17 cellular contexts compared by ENCODE assay signal in the genomic region with DNA sequence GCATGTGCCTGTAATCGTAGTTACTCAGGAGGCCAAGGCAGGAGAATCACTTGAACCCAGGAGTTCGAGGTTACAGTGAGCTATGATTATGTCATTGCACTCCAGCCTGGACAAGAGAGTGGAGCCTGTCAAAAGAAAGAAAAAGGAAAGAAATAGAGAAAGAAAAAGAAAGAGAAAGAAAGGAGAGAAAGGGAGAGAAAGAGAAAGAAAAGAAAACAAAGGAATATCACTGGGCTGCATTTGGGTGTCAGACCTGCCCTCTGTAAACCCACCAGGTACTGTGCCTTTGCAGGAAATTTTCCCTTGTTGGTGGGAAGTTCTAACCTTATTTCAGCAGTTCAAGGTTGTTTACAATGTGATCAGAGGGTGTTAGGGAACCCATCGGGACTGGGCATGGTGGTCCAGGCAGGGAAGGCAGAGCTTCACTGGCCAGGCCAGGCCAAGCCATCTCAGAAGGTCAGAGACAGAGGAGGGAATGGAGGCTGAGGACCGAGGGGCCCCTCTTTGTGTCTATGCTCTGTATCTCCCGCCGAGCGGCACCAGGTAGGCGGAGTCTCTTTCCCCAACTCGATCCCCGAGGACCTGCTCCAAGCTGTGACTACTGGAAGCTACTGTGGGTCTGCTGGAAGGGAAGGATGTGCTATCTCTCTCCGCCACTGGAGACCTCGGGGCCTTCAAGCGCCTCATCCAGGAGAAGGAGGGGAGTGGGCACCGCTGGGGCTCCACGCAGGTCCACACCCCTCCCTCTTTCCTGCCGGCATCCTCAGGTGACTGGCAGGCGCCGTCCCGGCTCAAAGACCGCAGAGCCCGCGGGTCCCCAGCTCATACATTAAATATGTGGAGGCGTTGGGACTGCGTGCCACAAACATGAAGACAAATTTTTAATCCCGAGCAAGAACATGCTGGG. TPM values are rescaled to one million over a fixed set of nuclear protein-coding genes. Genes with fewer than 3 reads are reported as not detected.
A peak's percentile ranks its signal among the peaks of the same experiment; 100 is the strongest.
DNase-seq lines count a peak whose midpoint lies in the region; ATAC-seq and TF ChIP-seq lines count a peak whose summit lies in the region.
"Had no signal": no experiment of that assay in that cellular context is flagged by ENCODE, and none has a peak within 500 bp of the region (broad histone marks: within the 10 kb centered on the region; RNA-seq: fewer than 3 reads in every experiment).

No MANE protein-coding gene starts in this region.

- no peak overlapping the region for H3K9ac ChIP-seq in iPS-18a (ENCODE audit: low read length)

- H3K36me3 Mint-ChIP-seq in stimulated activated naive B cell treated with anti-CD40 and anti-IgM and Interleukin-4, amounts not matched to agents 10 μg/mL and 1 μg/mL and 100 μg/mL, for 72 hours = no peaks in the 10 kb centered on the region
- H3K36me3 Mint-ChIP-seq in activated CD8-positive, alpha-beta T cell treated with anti-CD3 and anti-CD28 coated beads, Interleukin-2, amount 10 ng/mL, durations not matched to agents 7 days and 5 days (ENCODE audit: low read depth) = no peaks in the 10 kb centered on the region
- H3K36me3 Mint-ChIP-seq: natural killer cell had no signal

- H3K27me3 Mint-ChIP-seq in stimulated activated naive B cell treated with anti-CD40 and anti-IgM and Interleukin-4, amounts not matched to agents 10 μg/mL and 1 μg/mL and 100 μg/mL, for 72 hours = peaks cover 51 to 53% of the 10 kb centered on the region in 2 donors
- peaks cover 64% of the 10 kb centered on the region for H3K27me3 Mint-ChIP-seq in activated CD8-positive, alpha-beta T cell treated with anti-CD3 and anti-CD28 coated beads, Interleukin-2, amount 10 ng/mL, durations not matched to agents 7 days and 5 days (ENCODE audit: low read depth)

- H3K27me3 ChIP-seq in iPS-18a (ENCODE audit: control insufficient read depth, insufficient read depth, low read length) = peaks cover 85% of the 10 kb centered on the region

- CTCF ChIA-PET in activated CD8-positive, alpha-beta T cell treated with anti-CD3 and anti-CD28 coated beads, Interleukin-2, amount 10 ng/mL, durations not matched to agents 7 days and 5 days (lab: Charles Lee) = interaction anchor here (1.0 to 9.3 kb wide), 5 partner anchors 15 to 96 kb away, joined by 4 to 221 read pairs (median 5); partner anchors contain the start of genes KAZALD1, PDZD7 and SFXN3

- H3K27ac Mint-ChIP-seq in stimulated activated naive B cell treated with anti-CD40 and anti-IgM and Interleukin-4, amounts not matched to agents 10 μg/mL and 1 μg/mL and 100 μg/mL, for 72 hours = peak overlapping the region; percentile 70
- no peak overlapping the region for H3K27ac Mint-ChIP-seq in activated CD8-positive, alpha-beta T cell treated with anti-CD3 and anti-CD28 coated beads, Interleukin-2, amount 10 ng/mL, durations not matched to agents 7 days and 5 days
- H3K27ac Mint-ChIP-seq: activated naive CD4-positive, alpha-beta T cell treated with anti-CD3 and anti-CD28 coated beads, Interleukin-2, amount 10 ng/mL, durations not matched to agents 7 days and 5 days; natural killer cell had no signal

- peaks cover 3% of the 10 kb centered on the region for H3K4me1 ChIP-seq in iPS-18a (ENCODE audit: control insufficient read depth, low read depth, low read length)

- peak; percentile 42 for DNase-seq in NCI-H82 (lab: John Stamatoyannopoulos, UW)
- no peak for DNase-seq in NCI-H82 treated with DMSO at 0.1 percent for 48 hours (lab: John Stamatoyannopoulos, UW; ENCODE audit: unreplicated experiment)
- DNase-seq in NCI-H526 treated with DMSO at 0.1 percent for 48 hours (lab: John Stamatoyannopoulos, UW) = peak; percentile 28
- DNase-seq in stimulated activated naive B cell treated with anti-CD40 and anti-IgM and Interleukin-4, amounts not matched to agents 10 μg/mL and 1 μg/mL and 100 μg/mL, for 72 hours = no peak
- no peak for DNase-seq in NCI-H1694 (lab: John Stamatoyannopoulos, UW)
- no peak for DNase-seq in GM13977 (ENCODE audit: low spot score)
- no peak for DNase-seq in activated CD8-positive, alpha-beta T cell treated with anti-CD3 and anti-CD28 coated beads, Interleukin-2, amount 10 ng/mL, durations not matched to agents 7 days and 5 days
- DNase-seq: activated naive CD4-positive, alpha-beta T cell treated with anti-CD3 and anti-CD28 coated beads, Interleukin-2, amount 10 ng/mL, durations not matched to agents 7 days and 5 days; effector CD8-positive, alpha-beta T cell; GOT3; natural killer cell; stimulated activated CD4-positive, alpha-beta T cell treated with anti-CD3 and anti-CD28 coated beads, Interleukin-2, amount 100 ng/mL, for 48 hours; stimulated activated CD8-positive, alpha-beta memory T cell treated with anti-CD3 and anti-CD28 coated beads, Interleukin-4, amount 100 ng/mL, for 48 hours; SW 1271 had no signal

- H3K4me3 ChIP-seq in iPS-18a (ENCODE audit: low read length) = peak overlapping the region; percentile 26
- H3K4me3 ChIP-seq: lung had no signal

- TF ChIP-seq CTCF in GM13977 (IDR thresholded peaks at IDR 0.05; ENCODE audit: extremely low read depth, insufficient read depth, missing control alignments) = no peak

- H3K36me3 ChIP-seq in iPS-18a (ENCODE audit: control insufficient read depth, low read depth, low read length) = no peaks in the 10 kb centered on the region

- peaks cover 25 to 47% of the 10 kb centered on the region in 2 donors for H3K4me1 Mint-ChIP-seq in stimulated activated naive B cell treated with anti-CD40 and anti-IgM and Interleukin-4, amounts not matched to agents 10 μg/mL and 1 μg/mL and 100 μg/mL, for 72 hours
- peaks cover 42% of the 10 kb centered on the region for H3K4me1 Mint-ChIP-seq in activated CD8-positive, alpha-beta T cell treated with anti-CD3 and anti-CD28 coated beads, Interleukin-2, amount 10 ng/mL, durations not matched to agents 7 days and 5 days (ENCODE audit: low read depth)

- POLR2A ChIA-PET in activated CD8-positive, alpha-beta T cell treated with anti-CD3 and anti-CD28 coated beads, Interleukin-2, amount 10 ng/mL, durations not matched to agents 7 days and 5 days (lab: Charles Lee) = no interaction called here

- H3K4me3 Mint-ChIP-seq in stimulated activated naive B cell treated with anti-CD40 and anti-IgM and Interleukin-4, amounts not matched to agents 10 μg/mL and 1 μg/mL and 100 μg/mL, for 72 hours = no peak overlapping the region
- no peak overlapping the region for H3K4me3 Mint-ChIP-seq in activated CD8-positive, alpha-beta T cell treated with anti-CD3 and anti-CD28 coated beads, Interleukin-2, amount 10 ng/mL, durations not matched to agents 7 days and 5 days
- H3K4me3 Mint-ChIP-seq: activated naive CD4-positive, alpha-beta T cell treated with anti-CD3 and anti-CD28 coated beads, Interleukin-2, amount 10 ng/mL, durations not matched to agents 7 days and 5 days; natural killer cell had no signal

- in situ Hi-C loops in GM13977 (cut with MboI; ENCODE audit: low pct_unique_long_range_greater_than_20kb, low sequenced_read_pairs, unreplicated experiment) = no loop called here

- ATAC-seq in stimulated activated naive B cell treated with anti-CD40 and anti-IgM and Interleukin-4, amounts not matched to agents 10 μg/mL and 1 μg/mL and 100 μg/mL, for 72 hours (replicated peaks) = no peak
- ATAC-seq in activated CD8-positive, alpha-beta T cell treated with anti-CD3 and anti-CD28 coated beads, Interleukin-2, amount 10 ng/mL, durations not matched to agents 7 days and 5 days = no peak
- ATAC-seq: activated CD4-positive, CD25-positive, alpha-beta regulatory T cell treated with anti-CD3 and anti-CD28 coated beads, Interleukin-2, amount 50 U/mL, for 24 hours; natural killer cell had no signal

- H3K9me3 Mint-ChIP-seq in stimulated activated naive B cell treated with anti-CD40 and anti-IgM and Interleukin-4, amounts not matched to agents 10 μg/mL and 1 μg/mL and 100 μg/mL, for 72 hours = no peaks in the 10 kb centered on the region
- no peaks in the 10 kb centered on the region for H3K9me3 Mint-ChIP-seq in activated CD8-positive, alpha-beta T cell treated with anti-CD3 and anti-CD28 coated beads, Interleukin-2, amount 10 ng/mL, durations not matched to agents 7 days and 5 days (ENCODE audit: insufficient read depth)
- H3K9me3 Mint-ChIP-seq: activated naive CD4-positive, alpha-beta T cell treated with anti-CD3 and anti-CD28 coated beads, Interleukin-2, amount 10 ng/mL, durations not matched to agents 7 days and 5 days; natural killer cell had no signal

- H3K9me3 ChIP-seq in iPS-18a (ENCODE audit: control insufficient read depth, low read depth, low read length) = no peaks in the 10 kb centered on the region

- H3K27ac ChIP-seq in iPS-18a (ENCODE audit: low read length) = no peak overlapping the region

RNA-seq across cellular contexts. Expression of gene KAZALD1, which starts 15.2 kb away (rescaled TPM):
- under 1 TPM in 1 of 2 experiments, not detected in 1; 0.18 TPM for total RNA-seq in activated CD8-positive, alpha-beta T cell treated with anti-CD3 and anti-CD28 coated beads, Interleukin-2, amount 10 ng/mL, durations not matched to agents 7 days and 5 days

RNA-seq across cellular contexts. Expression of gene SFXN3, which starts 15.6 kb away (rescaled TPM):
- total RNA-seq in activated CD8-positive, alpha-beta T cell treated with anti-CD3 and anti-CD28 coated beads, Interleukin-2, amount 10 ng/mL, durations not matched to agents 7 days and 5 days = 10 to 100 TPM; 24.7 to 24.8 TPM

RNA-seq across cellular contexts. Expression of gene PDZD7, which starts 15.7 kb away (rescaled TPM):
- total RNA-seq in activated CD8-positive, alpha-beta T cell treated with anti-CD3 and anti-CD28 coated beads, Interleukin-2, amount 10 ng/mL, durations not matched to agents 7 days and 5 days = under 1 TPM; 0.47 to 0.50 TPM

RNA-seq across cellular contexts. Expression of gene LZTS2, which starts 47.0 kb away (rescaled TPM):
- 10 to 100 TPM; 11.6 to 13.8 TPM for total RNA-seq in activated CD8-positive, alpha-beta T cell treated with anti-CD3 and anti-CD28 coated beads, Interleukin-2, amount 10 ng/mL, durations not matched to agents 7 days and 5 days

RNA-seq across cellular contexts. Expression of gene TWNK, which starts 59.2 kb away (rescaled TPM):
- 10 to 100 TPM; 11.8 to 13.3 TPM for total RNA-seq in activated CD8-positive, alpha-beta T cell treated with anti-CD3 and anti-CD28 coated beads, Interleukin-2, amount 10 ng/mL, durations not matched to agents 7 days and 5 days

Comparison
In these comparisons a context has a peak if more than half of its experiments do, and no peak if none do; other contexts are left out.
1. DNase-seq: peak in NCI-H82 (single experiment) and NCI-H526 treated with DMSO at 0.1 percent for 48 hours (single experiment); none in NCI-H82 treated with DMSO at 0.1 percent for 48 hours (single experiment), stimulated activated naive B cell treated with anti-CD40 and anti-IgM and Interleukin-4, amounts not matched to agents 10 μg/mL and 1 μg/mL and 100 μg/mL, for 72 hours (single experiment), NCI-H1694 (single experiment), GM13977 (single experiment) and activated CD8-positive, alpha-beta T cell treated with anti-CD3 and anti-CD28 coated beads, Interleukin-2, amount 10 ng/mL, durations not matched to agents 7 days and 5 days (single experiment).